Comparison of ENCODE assay signal across 1 cellular context in genomic region chr16:30395155-30395991, GRCh38.
TF ChIP-seq lines count a peak whose summit lies in the region.

TSS of gene ZNF48 (plus strand) at chr16:30395420. CDS start at chr16:30395795, 375 bp downstream.

TF ChIP-seq in HepG2, 621 proteins besides CTCF, POLR2A, EP300 and RAD21 (continued from another document and continues in another):
- TF ChIP-seq ZNF512 (CRISPR knock-in tag; IDR thresholded peaks at IDR 0.05) = peak; percentile 30; the same call in 1 of the 2 replicates
- TF ChIP-seq PHF20 (CRISPR knock-in tag; IDR thresholded peaks at IDR 0.05) = peak; percentile 91
- TF ChIP-seq, protein P1, sequence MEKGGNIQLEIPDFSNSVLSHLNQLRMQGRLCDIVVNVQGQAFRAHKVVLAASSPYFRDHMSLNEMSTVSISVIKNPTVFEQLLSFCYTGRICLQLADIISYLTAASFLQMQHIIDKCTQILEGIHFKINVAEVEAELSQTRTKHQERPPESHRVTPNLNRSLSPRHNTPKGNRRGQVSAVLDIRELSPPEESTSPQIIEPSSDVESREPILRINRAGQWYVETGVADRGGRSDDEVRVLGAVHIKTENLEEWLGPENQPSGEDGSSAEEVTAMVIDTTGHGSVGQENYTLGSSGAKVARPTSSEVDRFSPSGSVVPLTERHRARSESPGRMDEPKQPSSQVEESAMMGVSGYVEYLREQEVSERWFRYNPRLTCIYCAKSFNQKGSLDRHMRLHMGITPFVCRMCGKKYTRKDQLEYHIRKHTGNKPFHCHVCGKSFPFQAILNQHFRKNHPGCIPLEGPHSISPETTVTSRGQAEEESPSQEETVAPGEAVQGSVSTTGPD (CRISPR knock-in tag; IDR thresholded peaks at IDR 0.05) = no peak
- no peak for TF ChIP-seq ZNF577 (CRISPR knock-in tag; IDR thresholded peaks at IDR 0.05; ENCODE audit: borderline replicate concordance, low read depth)
- TF ChIP-seq, protein P2, sequence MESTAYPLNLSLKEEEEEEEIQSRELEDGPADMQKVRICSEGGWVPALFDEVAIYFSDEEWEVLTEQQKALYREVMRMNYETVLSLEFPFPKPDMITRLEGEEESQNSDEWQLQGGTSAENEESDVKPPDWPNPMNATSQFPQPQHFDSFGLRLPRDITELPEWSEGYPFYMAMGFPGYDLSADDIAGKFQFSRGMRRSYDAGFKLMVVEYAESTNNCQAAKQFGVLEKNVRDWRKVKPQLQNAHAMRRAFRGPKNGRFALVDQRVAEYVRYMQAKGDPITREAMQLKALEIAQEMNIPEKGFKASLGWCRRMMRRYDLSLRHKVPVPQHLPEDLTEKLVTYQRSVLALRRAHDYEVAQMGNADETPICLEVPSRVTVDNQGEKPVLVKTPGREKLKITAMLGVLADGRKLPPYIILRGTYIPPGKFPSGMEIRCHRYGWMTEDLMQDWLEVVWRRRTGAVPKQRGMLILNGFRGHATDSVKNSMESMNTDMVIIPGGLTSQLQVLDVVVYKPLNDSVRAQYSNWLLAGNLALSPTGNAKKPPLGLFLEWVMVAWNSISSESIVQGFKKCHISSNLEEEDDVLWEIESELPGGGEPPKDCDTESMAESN (CRISPR knock-in tag; conservative IDR thresholded peaks at IDR 0.05) = peak; percentile 41
- no peak; the same call in 1 of the 2 replicates for TF ChIP-seq PITX1 (CRISPR knock-in tag; IDR thresholded peaks at IDR 0.05)
- TF ChIP-seq PRMT3 (CRISPR knock-in tag; IDR thresholded peaks at IDR 0.05; ENCODE audit: borderline replicate concordance, low read depth) = no peak
- TF ChIP-seq SP5 (CRISPR knock-in tag; IDR thresholded peaks at IDR 0.05; ENCODE audit: borderline replicate concordance, low read depth) = peak; percentile 68; the same call in 1 of the 2 replicates
- TF ChIP-seq ATF7-NPFF (CRISPR knock-in tag; IDR thresholded peaks at IDR 0.05; ENCODE audit: low read depth) = peak; percentile 92
- peak; percentile 75 for TF ChIP-seq HCFC1 (IDR thresholded peaks at IDR 0.05; ENCODE audit: low read depth, low read length)
- peak; percentile 84 for TF ChIP-seq ZEB1 (IDR thresholded peaks at IDR 0.05; ENCODE audit: insufficient replicate concordance, low read depth)
- peak; percentile 82 for TF ChIP-seq SIN3A (IDR thresholded peaks at IDR 0.05; ENCODE audit: borderline replicate concordance, low read depth, low read length)
- TF ChIP-seq, protein P3, sequence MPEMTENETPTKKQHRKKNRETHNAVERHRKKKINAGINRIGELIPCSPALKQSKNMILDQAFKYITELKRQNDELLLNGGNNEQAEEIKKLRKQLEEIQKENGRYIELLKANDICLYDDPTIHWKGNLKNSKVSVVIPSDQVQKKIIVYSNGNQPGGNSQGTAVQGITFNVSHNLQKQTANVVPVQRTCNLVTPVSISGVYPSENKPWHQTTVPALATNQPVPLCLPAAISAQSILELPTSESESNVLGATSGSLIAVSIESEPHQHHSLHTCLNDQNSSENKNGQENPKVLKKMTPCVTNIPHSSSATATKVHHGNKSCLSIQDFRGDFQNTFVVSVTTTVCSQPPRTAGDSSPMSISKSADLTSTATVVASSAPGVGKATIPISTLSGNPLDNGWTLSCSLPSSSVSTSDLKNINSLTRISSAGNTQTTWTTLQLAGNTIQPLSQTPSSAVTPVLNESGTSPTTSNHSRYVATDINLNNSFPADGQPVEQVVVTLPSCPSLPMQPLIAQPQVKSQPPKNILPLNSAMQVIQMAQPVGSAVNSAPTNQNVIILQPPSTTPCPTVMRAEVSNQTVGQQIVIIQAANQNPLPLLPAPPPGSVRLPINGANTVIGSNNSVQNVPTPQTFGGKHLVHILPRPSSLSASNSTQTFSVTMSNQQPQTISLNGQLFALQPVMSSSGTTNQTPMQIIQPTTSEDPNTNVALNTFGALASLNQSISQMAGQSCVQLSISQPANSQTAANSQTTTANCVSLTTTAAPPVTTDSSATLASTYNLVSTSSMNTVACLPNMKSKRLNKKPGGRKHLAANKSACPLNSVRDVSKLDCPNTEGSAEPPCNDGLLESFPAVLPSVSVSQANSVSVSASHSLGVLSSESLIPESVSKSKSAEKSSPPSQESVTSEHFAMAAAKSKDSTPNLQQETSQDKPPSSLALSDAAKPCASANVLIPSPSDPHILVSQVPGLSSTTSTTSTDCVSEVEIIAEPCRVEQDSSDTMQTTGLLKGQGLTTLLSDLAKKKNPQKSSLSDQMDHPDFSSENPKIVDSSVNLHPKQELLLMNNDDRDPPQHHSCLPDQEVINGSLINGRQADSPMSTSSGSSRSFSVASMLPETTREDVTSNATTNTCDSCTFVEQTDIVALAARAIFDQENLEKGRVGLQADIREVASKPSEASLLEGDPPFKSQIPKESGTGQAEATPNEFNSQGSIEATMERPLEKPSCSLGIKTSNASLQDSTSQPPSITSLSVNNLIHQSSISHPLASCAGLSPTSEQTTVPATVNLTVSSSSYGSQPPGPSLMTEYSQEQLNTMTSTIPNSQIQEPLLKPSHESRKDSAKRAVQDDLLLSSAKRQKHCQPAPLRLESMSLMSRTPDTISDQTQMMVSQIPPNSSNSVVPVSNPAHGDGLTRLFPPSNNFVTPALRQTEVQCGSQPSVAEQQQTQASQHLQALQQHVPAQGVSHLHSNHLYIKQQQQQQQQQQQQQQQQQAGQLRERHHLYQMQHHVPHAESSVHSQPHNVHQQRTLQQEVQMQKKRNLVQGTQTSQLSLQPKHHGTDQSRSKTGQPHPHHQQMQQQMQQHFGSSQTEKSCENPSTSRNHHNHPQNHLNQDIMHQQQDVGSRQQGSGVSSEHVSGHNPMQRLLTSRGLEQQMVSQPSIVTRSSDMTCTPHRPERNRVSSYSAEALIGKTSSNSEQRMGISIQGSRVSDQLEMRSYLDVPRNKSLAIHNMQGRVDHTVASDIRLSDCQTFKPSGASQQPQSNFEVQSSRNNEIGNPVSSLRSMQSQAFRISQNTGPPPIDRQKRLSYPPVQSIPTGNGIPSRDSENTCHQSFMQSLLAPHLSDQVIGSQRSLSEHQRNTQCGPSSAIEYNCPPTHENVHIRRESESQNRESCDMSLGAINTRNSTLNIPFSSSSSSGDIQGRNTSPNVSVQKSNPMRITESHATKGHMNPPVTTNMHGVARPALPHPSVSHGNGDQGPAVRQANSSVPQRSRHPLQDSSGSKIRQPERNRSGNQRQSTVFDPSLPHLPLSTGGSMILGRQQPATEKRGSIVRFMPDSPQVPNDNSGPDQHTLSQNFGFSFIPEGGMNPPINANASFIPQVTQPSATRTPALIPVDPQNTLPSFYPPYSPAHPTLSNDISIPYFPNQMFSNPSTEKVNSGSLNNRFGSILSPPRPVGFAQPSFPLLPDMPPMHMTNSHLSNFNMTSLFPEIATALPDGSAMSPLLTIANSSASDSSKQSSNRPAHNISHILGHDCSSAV (CRISPR knock-in tag; IDR thresholded peaks at IDR 0.05; ENCODE audit: borderline replicate concordance) = no peak
- peak; percentile 74; the same call in 1 of the 2 replicates for TF ChIP-seq MEIS1 (CRISPR knock-in tag; IDR thresholded peaks at IDR 0.05; ENCODE audit: borderline replicate concordance)
- no peak; the same call in 1 of the 2 replicates for TF ChIP-seq HMG20A (CRISPR knock-in tag; IDR thresholded peaks at IDR 0.05; ENCODE audit: borderline replicate concordance)
- TF ChIP-seq HOXD1 (CRISPR knock-in tag; IDR thresholded peaks at IDR 0.05) = peak; percentile 81; the same call in 1 of the 2 replicates
- TF ChIP-seq ZNF224 (CRISPR knock-in tag; IDR thresholded peaks at IDR 0.05) = peak; percentile 90
- no peak for TF ChIP-seq SNAI1 (CRISPR knock-in tag; IDR thresholded peaks at IDR 0.05; ENCODE audit: borderline replicate concordance)
- no peak for TF ChIP-seq ZNF20 (CRISPR knock-in tag; IDR thresholded peaks at IDR 0.05)
- peak; percentile 81 for TF ChIP-seq ELF1 (CRISPR knock-in tag; IDR thresholded peaks at IDR 0.05)
- TF ChIP-seq NCOR1 (IDR thresholded peaks at IDR 0.05; ENCODE audit: borderline replicate concordance, low read length) = 0 out of 2 replicates have a peak, but pooled peaks have one; percentile 10
- TF ChIP-seq EED (CRISPR knock-in tag; IDR thresholded peaks at IDR 0.05) = no peak
- TF ChIP-seq RXRB (CRISPR knock-in tag; IDR thresholded peaks at IDR 0.05; ENCODE audit: borderline replicate concordance) = peak; percentile 60
- TF ChIP-seq DZIP1 (CRISPR knock-in tag; IDR thresholded peaks at IDR 0.05) = peak; percentile 69; the same call in 1 of the 2 replicates
- no peak for TF ChIP-seq ZNF720 (CRISPR knock-in tag; IDR thresholded peaks at IDR 0.05)
- TF ChIP-seq KDM4B (CRISPR knock-in tag; IDR thresholded peaks at IDR 0.05) = peak; percentile 17; the same call in 1 of the 2 replicates
- TF ChIP-seq, protein P4, sequence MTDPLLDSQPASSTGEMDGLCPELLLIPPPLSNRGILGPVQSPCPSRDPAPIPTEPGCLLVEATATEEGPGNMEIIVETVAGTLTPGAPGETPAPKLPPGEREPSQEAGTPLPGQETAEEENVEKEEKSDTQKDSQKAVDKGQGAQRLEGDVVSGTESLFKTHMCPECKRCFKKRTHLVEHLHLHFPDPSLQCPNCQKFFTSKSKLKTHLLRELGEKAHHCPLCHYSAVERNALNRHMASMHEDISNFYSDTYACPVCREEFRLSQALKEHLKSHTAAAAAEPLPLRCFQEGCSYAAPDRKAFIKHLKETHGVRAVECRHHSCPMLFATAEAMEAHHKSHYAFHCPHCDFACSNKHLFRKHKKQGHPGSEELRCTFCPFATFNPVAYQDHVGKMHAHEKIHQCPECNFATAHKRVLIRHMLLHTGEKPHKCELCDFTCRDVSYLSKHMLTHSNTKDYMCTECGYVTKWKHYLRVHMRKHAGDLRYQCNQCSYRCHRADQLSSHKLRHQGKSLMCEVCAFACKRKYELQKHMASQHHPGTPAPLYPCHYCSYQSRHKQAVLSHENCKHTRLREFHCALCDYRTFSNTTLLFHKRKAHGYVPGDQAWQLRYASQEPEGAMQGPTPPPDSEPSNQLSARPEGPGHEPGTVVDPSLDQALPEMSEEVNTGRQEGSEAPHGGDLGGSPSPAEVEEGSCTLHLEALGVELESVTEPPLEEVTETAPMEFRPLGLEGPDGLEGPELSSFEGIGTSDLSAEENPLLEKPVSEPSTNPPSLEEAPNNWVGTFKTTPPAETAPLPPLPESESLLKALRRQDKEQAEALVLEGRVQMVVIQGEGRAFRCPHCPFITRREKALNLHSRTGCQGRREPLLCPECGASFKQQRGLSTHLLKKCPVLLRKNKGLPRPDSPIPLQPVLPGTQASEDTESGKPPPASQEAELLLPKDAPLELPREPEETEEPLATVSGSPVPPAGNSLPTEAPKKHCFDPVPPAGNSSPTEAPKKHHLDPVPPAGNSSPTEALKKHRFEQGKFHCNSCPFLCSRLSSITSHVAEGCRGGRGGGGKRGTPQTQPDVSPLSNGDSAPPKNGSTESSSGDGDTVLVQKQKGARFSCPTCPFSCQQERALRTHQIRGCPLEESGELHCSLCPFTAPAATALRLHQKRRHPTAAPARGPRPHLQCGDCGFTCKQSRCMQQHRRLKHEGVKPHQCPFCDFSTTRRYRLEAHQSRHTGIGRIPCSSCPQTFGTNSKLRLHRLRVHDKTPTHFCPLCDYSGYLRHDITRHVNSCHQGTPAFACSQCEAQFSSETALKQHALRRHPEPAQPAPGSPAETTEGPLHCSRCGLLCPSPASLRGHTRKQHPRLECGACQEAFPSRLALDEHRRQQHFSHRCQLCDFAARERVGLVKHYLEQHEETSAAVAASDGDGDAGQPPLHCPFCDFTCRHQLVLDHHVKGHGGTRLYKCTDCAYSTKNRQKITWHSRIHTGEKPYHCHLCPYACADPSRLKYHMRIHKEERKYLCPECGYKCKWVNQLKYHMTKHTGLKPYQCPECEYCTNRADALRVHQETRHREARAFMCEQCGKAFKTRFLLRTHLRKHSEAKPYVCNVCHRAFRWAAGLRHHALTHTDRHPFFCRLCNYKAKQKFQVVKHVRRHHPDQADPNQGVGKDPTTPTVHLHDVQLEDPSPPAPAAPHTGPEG (CRISPR knock-in tag; IDR thresholded peaks at IDR 0.05) = peak; percentile 41; the same call in 1 of the 2 replicates
- no peak for TF ChIP-seq TEAD2 (CRISPR knock-in tag; IDR thresholded peaks at IDR 0.05)
- TF ChIP-seq NFYC (CRISPR knock-in tag; IDR thresholded peaks at IDR 0.05) = peak; percentile 30
- TF ChIP-seq ATF2 (CRISPR knock-in tag; IDR thresholded peaks at IDR 0.05) = peak; percentile 73
- peak; percentile 28; the same call in 1 of the 2 replicates for TF ChIP-seq KDM3A (CRISPR knock-in tag; IDR thresholded peaks at IDR 0.05; ENCODE audit: low read depth)
- TF ChIP-seq TCF12 (IDR thresholded peaks at IDR 0.05) = no peak
- TF ChIP-seq TCF12 (CRISPR knock-in tag; IDR thresholded peaks at IDR 0.05) = no peak
- no peak for TF ChIP-seq ZNF124 (CRISPR knock-in tag; IDR thresholded peaks at IDR 0.05)
- peak; percentile 88 for TF ChIP-seq ZNF558 (CRISPR knock-in tag; IDR thresholded peaks at IDR 0.05; ENCODE audit: borderline replicate concordance)
- TF ChIP-seq ZNF232 (CRISPR knock-in tag; IDR thresholded peaks at IDR 0.05; ENCODE audit: borderline replicate concordance) = peak; percentile 21; the same call in 1 of the 2 replicates
